Comparison of ENCODE assay signal across 22 cellular contexts in the genomic region with DNA sequence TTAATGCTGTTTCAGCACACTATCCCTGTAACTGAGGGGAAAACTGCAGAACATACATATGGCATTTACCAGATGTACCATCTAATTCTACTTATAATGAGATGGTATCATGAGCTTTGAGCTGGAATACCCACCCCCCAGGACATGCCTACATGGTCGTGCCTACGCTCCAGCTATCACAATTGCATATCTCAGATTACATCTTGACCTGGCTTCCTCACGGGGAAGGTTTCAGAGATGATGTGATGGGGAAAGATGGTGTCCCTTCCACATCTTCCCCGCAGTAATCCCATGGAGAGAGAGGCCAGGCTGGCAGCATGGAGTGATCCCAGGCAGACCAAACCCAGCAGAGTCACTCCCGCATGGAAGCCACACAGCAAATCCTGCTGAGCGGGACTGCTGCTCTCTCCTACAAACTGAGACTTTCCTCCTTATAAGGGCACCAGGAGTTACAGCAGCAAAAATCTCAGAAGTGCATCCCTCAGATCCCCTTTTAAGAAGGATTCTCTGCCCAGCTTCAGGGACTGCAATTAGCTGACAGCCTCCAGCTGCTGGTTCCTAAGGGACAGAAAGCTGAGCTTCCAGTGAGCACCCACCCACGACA.
"Had no signal": no experiment of that assay in that cellular context is flagged by ENCODE, and none has a peak within 500 bp of the region (broad histone marks: within the 10 kb centered on the region; RNA-seq: fewer than 3 reads in every experiment).

No MANE protein-coding gene starts in this region.

- H3K4me1 Mint-ChIP-seq: naive thymus-derived CD4-positive, alpha-beta T cell; nephron progenitor cell; stimulated activated naive B cell treated with anti-CD40 and anti-IgM and Interleukin-4, amounts not matched to agents 10 μg/mL and 1 μg/mL and 100 μg/mL, for 72 hours; stimulated activated naive CD8-positive, alpha-beta T cell treated with anti-CD3 and anti-CD28 coated beads, Interleukin-15, amount 100 ng/mL, for 72 hours had no signal

- H3K4me1 ChIP-seq: esophagus squamous epithelium, gastroesophageal sphincter, spleen, testis, tibial nerve, upper lobe of right lung, vagina had no signal

- H3K4me3 ChIP-seq: esophagus squamous epithelium, gastroesophageal sphincter, spleen, testis, tibial nerve, upper lobe of right lung, vagina had no signal

- H3K27ac ChIP-seq: epithelial cell of prostate, esophagus squamous epithelium, gastroesophageal sphincter, neutrophil, spleen, testis, tibial nerve, upper lobe of right lung, vagina had no signal

- DNase-seq: effector memory CD8-positive, alpha-beta T cell; esophagus squamous epithelium; foreskin fibroblast; glutamatergic neuron; left colon; naive thymus-derived CD4-positive, alpha-beta T cell; nephron progenitor cell; spleen; stimulated activated CD4-positive, alpha-beta T cell treated with anti-CD3 and anti-CD28 coated beads, Interleukin-15, amount 100 ng/mL, for 24 hours; stimulated activated CD4-positive, alpha-beta T cell treated with anti-CD3 and anti-CD28 coated beads, Interleukin-1b, Interleukin-23, amount 100 ng/mL, for 48 hours; stimulated activated CD4-positive, alpha-beta T cell treated with anti-CD3 and anti-CD28 coated beads, Interleukin-4, amount 100 ng/mL, for 24 hours; stimulated activated naive B cell treated with anti-CD40 and anti-IgM and Interleukin-4, amounts not matched to agents 10 μg/mL and 1 μg/mL and 100 μg/mL, for 72 hours; stimulated activated naive CD8-positive, alpha-beta T cell treated with anti-CD3 and anti-CD28 coated beads, Interleukin-15, amount 100 ng/mL, for 72 hours; testis; upper lobe of right lung had no signal

- H3K9me3 Mint-ChIP-seq: effector memory CD8-positive, alpha-beta T cell; stimulated activated naive CD8-positive, alpha-beta T cell treated with anti-CD3 and anti-CD28 coated beads, Interleukin-15, amount 100 ng/mL, for 72 hours had no signal

- H3K9me3 ChIP-seq: esophagus squamous epithelium, neutrophil, testis, upper lobe of right lung, vagina had no signal

- H3K4me3 Mint-ChIP-seq: dendritic cell treated with granulocyte-macrophage colony-stimulating factor and Interleukin-4, amounts not matched to agents 40 ng/mL and 50 ng/mL, for 4 days; effector memory CD8-positive, alpha-beta T cell; naive thymus-derived CD4-positive, alpha-beta T cell; nephron progenitor cell; stimulated activated naive B cell treated with anti-CD40 and anti-IgM and Interleukin-4, amounts not matched to agents 10 μg/mL and 1 μg/mL and 100 μg/mL, for 72 hours; stimulated activated naive CD8-positive, alpha-beta T cell treated with anti-CD3 and anti-CD28 coated beads, Interleukin-15, amount 100 ng/mL, for 72 hours had no signal

- H3K36me3 ChIP-seq: esophagus squamous epithelium, gastroesophageal sphincter, neutrophil, spleen, tibial nerve, upper lobe of right lung, vagina had no signal

- H3K36me3 Mint-ChIP-seq: stimulated activated naive B cell treated with anti-CD40 and anti-IgM and Interleukin-4, amounts not matched to agents 10 μg/mL and 1 μg/mL and 100 μg/mL, for 72 hours had no signal

- ATAC-seq: effector memory CD8-positive, alpha-beta T cell; gastroesophageal sphincter; left colon; naive thymus-derived CD4-positive, alpha-beta T cell; sciatic nerve; stimulated activated naive B cell treated with anti-CD40 and anti-IgM and Interleukin-4, amounts not matched to agents 10 μg/mL and 1 μg/mL and 100 μg/mL, for 72 hours; stimulated activated naive CD8-positive, alpha-beta T cell treated with anti-CD3 and anti-CD28 coated beads, Interleukin-15, amount 100 ng/mL, for 72 hours; upper lobe of right lung had no signal

- H3K27ac Mint-ChIP-seq: dendritic cell treated with granulocyte-macrophage colony-stimulating factor and Interleukin-4, amounts not matched to agents 40 ng/mL and 50 ng/mL, for 4 days; effector memory CD8-positive, alpha-beta T cell; naive thymus-derived CD4-positive, alpha-beta T cell; nephron progenitor cell; stimulated activated naive B cell treated with anti-CD40 and anti-IgM and Interleukin-4, amounts not matched to agents 10 μg/mL and 1 μg/mL and 100 μg/mL, for 72 hours; stimulated activated naive CD8-positive, alpha-beta T cell treated with anti-CD3 and anti-CD28 coated beads, Interleukin-15, amount 100 ng/mL, for 72 hours had no signal

- H3K27me3 ChIP-seq: esophagus squamous epithelium, gastroesophageal sphincter, neutrophil, testis, tibial nerve, upper lobe of right lung, vagina had no signal

- H3K27me3 Mint-ChIP-seq: dendritic cell treated with granulocyte-macrophage colony-stimulating factor and Interleukin-4, amounts not matched to agents 40 ng/mL and 50 ng/mL, for 4 days; stimulated activated naive CD8-positive, alpha-beta T cell treated with anti-CD3 and anti-CD28 coated beads, Interleukin-15, amount 100 ng/mL, for 72 hours had no signal
